Comparison of ENCODE assay signal across 8 cellular contexts in the genomic region with DNA sequence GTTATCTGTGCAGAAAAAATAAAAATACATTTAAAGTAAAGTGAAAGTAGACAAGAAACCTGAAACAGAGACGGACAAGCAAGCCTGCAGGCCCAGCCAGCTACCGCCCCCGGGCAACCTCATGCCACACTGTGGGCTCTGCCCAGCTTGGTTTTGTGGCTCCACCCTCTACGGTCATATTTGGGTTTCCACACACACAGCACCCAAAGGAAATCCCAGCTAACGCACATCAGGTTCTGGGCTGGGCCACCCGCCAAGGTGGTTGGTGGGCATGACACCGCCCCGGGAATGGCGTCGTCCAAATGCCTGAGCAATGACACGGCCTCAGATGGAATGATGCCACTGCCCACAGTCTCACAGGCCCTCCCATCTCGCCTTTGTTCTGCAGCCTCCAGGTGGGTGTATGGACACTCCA. TPM values are rescaled to one million over a fixed set of nuclear protein-coding genes. Genes with fewer than 3 reads are reported as not detected.
DNase-seq lines count a peak whose midpoint lies in the region; ATAC-seq and TF ChIP-seq lines count a peak whose summit lies in the region.

No MANE protein-coding gene starts in this region.

- peak overlapping the region; percentile 32 to 66 for H3K4me3 Mint-ChIP-seq in effector memory CD8-positive, alpha-beta T cell

- no peaks in the 10 kb centered on the region for H3K9me3 Mint-ChIP-seq in effector memory CD8-positive, alpha-beta T cell

- peak; percentile 98 for DNase-seq in H4 (ENCODE audit: low spot score)
- DNase-seq in activated CD4-positive, alpha-beta T cell treated with anti-CD3 and anti-CD28 coated beads for 48 hours, result peak; percentile 63
- DNase-seq in effector memory CD8-positive, alpha-beta T cell, result peak; percentile 27 to 55 (median 52)
- peak; percentile 30 for DNase-seq in stimulated activated CD4-positive, alpha-beta T cell treated with anti-CD3 and anti-CD28 coated beads, Interleukin-12 subunit alpha, Interleukin-12 subunit beta, amount 100 ng/mL, for 4 hours
- DNase-seq in GM13976 (ENCODE audit: low spot score), result no peak
- no peak for DNase-seq in left lobe of liver (ENCODE audit: low spot score)

- no peak for TF ChIP-seq CTCF in GM13976 (IDR thresholded peaks at IDR 0.05; ENCODE audit: borderline replicate concordance, control extremely low read depth, extremely low read depth, insufficient read depth, missing control alignments)

- H3K27ac Mint-ChIP-seq in effector memory CD8-positive, alpha-beta T cell, result peak overlapping the region; percentile 0 to 60

- ATAC-seq in effector memory CD8-positive, alpha-beta T cell (replicated peaks), result peak; percentile 99
- ATAC-seq in GM18868 (IDR thresholded peaks at IDR 0.05; ENCODE audit: unreplicated experiment) (no peak), GM18520 (IDR thresholded peaks at IDR 0.05; ENCODE audit: unreplicated experiment) (no peak), left lobe of liver (no peak)

- H3K36me3 Mint-ChIP-seq in effector memory CD8-positive, alpha-beta T cell (ENCODE audit: insufficient read depth), result no peaks in the 10 kb centered on the region

- H3K4me1 Mint-ChIP-seq in effector memory CD8-positive, alpha-beta T cell (ENCODE audit: low read depth in 2 of 2), result peaks cover 29 to 39% of the 10 kb centered on the region in 2 donors

- H3K27me3 Mint-ChIP-seq in effector memory CD8-positive, alpha-beta T cell, result no peaks in the 10 kb centered on the region

- in situ Hi-C loops in GM13976 (cut with MboI; ENCODE audit: low sequenced_read_pairs, unreplicated experiment), result no loop called here

RNA-seq across cellular contexts. Expression of a gene that starts 22.9 kb away (rescaled TPM):
- 2.3 and 6.7 TPM in 2 replicates for total RNA-seq in H4 (2014; rRNA removed; shearing (Covaris generic))
- 1.7 TPM for total RNA-seq in left lobe of liver

RNA-seq across cellular contexts. Expression of a gene that starts 59.8 kb away (rescaled TPM):
- total RNA-seq in H4 (2014; rRNA removed; shearing (Covaris generic)), result 0.53 and 1.3 TPM in 2 replicates
- total RNA-seq in left lobe of liver, result 0.05 TPM

Comparison
In these comparisons a context has a peak if more than half of its experiments do, and no peak if none do; other contexts are left out.
1. DNase-seq: peak in H4 (single experiment), activated CD4-positive, alpha-beta T cell treated with anti-CD3 and anti-CD28 coated beads for 48 hours (single experiment), effector memory CD8-positive, alpha-beta T cell (3 of 3) and stimulated activated CD4-positive, alpha-beta T cell treated with anti-CD3 and anti-CD28 coated beads, Interleukin-12 subunit alpha, Interleukin-12 subunit beta, amount 100 ng/mL, for 4 hours (single experiment); none in GM13976 (single experiment) and left lobe of liver (single experiment).